In genomic region chr1:239550178-239550577, GRCh38 we compare ENCODE assay signal across 18 cellular contexts.
DNase-seq lines count a peak whose midpoint lies in the region; ATAC-seq and TF ChIP-seq lines count a peak whose summit lies in the region.
"Had no signal": no experiment of that assay in that cellular context is flagged by ENCODE, and none has a peak within 500 bp of the region (broad histone marks: within the 10 kb centered on the region; RNA-seq: fewer than 3 reads in every experiment).

No MANE protein-coding gene starts in this region.

- WGBS in mammary epithelial cell (ENCODE audit: low coverage, missing lambda C conversion rate), result 96% methylated on average over 2 of the region's 2 CpGs
- 95 to 100% methylated on average over 1 to 2 of the region's 2 CpGs for WGBS in gastroesophageal sphincter (ENCODE audit: low coverage in 1 of 2), 2 donors

- H2AFZ ChIP-seq in ACC112 (ENCODE audit: low read length, unreplicated experiment) (no peak overlapping the region), mammary epithelial cell (ENCODE audit: low read depth, low read length) (no peak overlapping the region)

- TF ChIP-seq CTCF in mammary epithelial cell (conservative IDR thresholded peaks at IDR 0.05 in 1 of 2, IDR thresholded peaks at IDR 0.05 in 1 of 2; ENCODE audit: extremely low read depth in 1 of 2, insufficient read depth in 1 of 2, low read depth in 1 of 2, low read length in 2 of 2) (no peak), gastroesophageal sphincter (IDR thresholded peaks at IDR 0.05) (no peak)

- CTCF ChIA-PET in mammary epithelial cell (lab: Charles Lee; ENCODE audit: low non-redundant PET), result no interaction called here

- H3K36me3 ChIP-seq in ACC112 (ENCODE audit: insufficient read depth, low read length), result no peaks in the 10 kb centered on the region
- no peaks in the 10 kb centered on the region for H3K36me3 ChIP-seq in mammary epithelial cell (ENCODE audit: insufficient read depth, low read length)
- no peaks in the 10 kb centered on the region for H3K36me3 ChIP-seq in gastroesophageal sphincter
- H3K36me3 ChIP-seq: BLaER1 treated with 17β-estradiol and CSF1 and Interleukin-3, amounts not matched to agents 10 nM and 100 nM; HAP-1 had no signal

- H3K4me3 ChIP-seq in ACC112 (ENCODE audit: low read depth, low read length), result no peak overlapping the region
- no peak overlapping the region for H3K4me3 ChIP-seq in mammary epithelial cell (replicated peaks in 1 of 3; ENCODE audit: insufficient read depth in 1 of 3, low read depth in 2 of 3, low read length in 3 of 3)
- H3K4me3 ChIP-seq in gastroesophageal sphincter, result no peak overlapping the region
- H3K4me3 ChIP-seq: A549; BLaER1 treated with 17β-estradiol and CSF1 and Interleukin-3, amounts not matched to agents 10 nM and 100 nM; HAP-1 had no signal

- dilution Hi-C loops in mammary epithelial cell (cut with HindIII; ENCODE audit: low sequenced_read_pairs), result no loop called here

- no peak for TF ChIP-seq POLR2A in gastroesophageal sphincter (IDR thresholded peaks at IDR 0.05)

- H3K4me2 ChIP-seq in mammary epithelial cell (ENCODE audit: insufficient read depth, low read depth, low read length), result no peak overlapping the region
- H3K4me2 ChIP-seq: A549; BLaER1 treated with 17β-estradiol and CSF1 and Interleukin-3, amounts not matched to agents 10 nM and 100 nM had no signal

- H3K4me1 ChIP-seq in ACC112 (ENCODE audit: control insufficient read depth, insufficient read depth, low read length, unreplicated experiment) (peaks cover 5% of the 10 kb centered on the region), mammary epithelial cell (ENCODE audit: insufficient read depth, low read length) (no peaks in the 10 kb centered on the region), gastroesophageal sphincter (peaks cover 0 to 32% (median 0%) of the 10 kb centered on the region in 3 donors)
- H3K4me1 ChIP-seq: A549; BLaER1 treated with 17β-estradiol and CSF1 and Interleukin-3, amounts not matched to agents 10 nM and 100 nM had no signal

- in situ Hi-C loops in mammary epithelial cell (cut with MboI; ENCODE audit: low sequenced_read_pairs in 2 of 2), result no loop called here

- H4K20me1 ChIP-seq in mammary epithelial cell (ENCODE audit: insufficient read depth, low read length), result no peaks in the 10 kb centered on the region
- H4K20me1 ChIP-seq: BLaER1 treated with 17β-estradiol and CSF1 and Interleukin-3, amounts not matched to agents 10 nM and 100 nM had no signal

- BruUV-seq in mammary epithelial cell (replicated peaks; lab: Mats Ljungman, UMichigan), result no TSS peak

- intact Hi-C loops in mammary epithelial cell (cut with micrococcal nuclease), result no loop called here

- no peak for TF ChIP-seq EP300 in gastroesophageal sphincter (IDR thresholded peaks at IDR 0.05)

- H3K79me2 ChIP-seq in ACC112 (ENCODE audit: control insufficient read depth, insufficient read depth, low read length, unreplicated experiment), result no peaks in the 10 kb centered on the region
- H3K79me2 ChIP-seq in mammary epithelial cell (ENCODE audit: insufficient read depth, low read length), result no peaks in the 10 kb centered on the region

- H3K27me3 ChIP-seq in ACC112 (ENCODE audit: insufficient read depth, low read length) (no peaks in the 10 kb centered on the region), mammary epithelial cell (ENCODE audit: insufficient read depth, low read length) (no peaks in the 10 kb centered on the region), gastroesophageal sphincter (no peaks in the 10 kb centered on the region)
- H3K27me3 ChIP-seq: BLaER1 treated with 17β-estradiol and CSF1 and Interleukin-3, amounts not matched to agents 10 nM and 100 nM had no signal

- H3K27ac ChIP-seq in ACC112 (ENCODE audit: low read depth, low read length) (peak overlapping the region; percentile 24; the same call in 1 of the 2 replicates), mammary epithelial cell (ENCODE audit: insufficient read depth, low read depth, low read length) (no peak overlapping the region), gastroesophageal sphincter (peak overlapping the region in 1 of 4 donors; percentile 20)
- H3K27ac ChIP-seq: A549; BLaER1 treated with 17β-estradiol and CSF1 and Interleukin-3, amounts not matched to agents 10 nM and 100 nM had no signal

- ATAC-seq in gastroesophageal sphincter (peak; percentile 34), GM18907 (IDR thresholded peaks at IDR 0.05; ENCODE audit: unreplicated experiment) (no peak)
- ATAC-seq: A549; CD8-positive, alpha-beta T cell had no signal

- DNase-seq in HS-5 (ENCODE audit: low read depth) (peak; percentile 9), mammary epithelial cell (peak; percentile 48), NCI-H446 treated with DMSO at 0.1 percent for 48 hours (lab: John Stamatoyannopoulos, UW) (no peak), DMS79 (lab: John Stamatoyannopoulos, UW) (no peak)
- DNase-seq in activated CD4-positive, alpha-beta T cell treated with anti-CD3 and anti-CD28 coated beads for 1 hour, result no peak
- DNase-seq: CD8-positive, alpha-beta T cell; DMS53; NCI-H1105 treated with DMSO at 0.1 percent for 48 hours; NCI-H1694; NCI-H2081 treated with DMSO at 0.1 percent for 48 hours; NCI-H510A treated with DMSO at 0.1 percent for 48 hours; SIG-M5 had no signal

- H3K9me3 ChIP-seq in mammary epithelial cell (replicated peaks; ENCODE audit: insufficient read depth, low read length), result no peaks in the 10 kb centered on the region
- H3K9me3 ChIP-seq in gastroesophageal sphincter, result no peaks in the 10 kb centered on the region
- H3K9me3 ChIP-seq: A549, HAP-1 had no signal

- no peak overlapping the region for H3K9ac ChIP-seq in mammary epithelial cell (ENCODE audit: insufficient read depth, low read length)
- H3K9ac ChIP-seq: BLaER1 treated with 17β-estradiol and CSF1 and Interleukin-3, amounts not matched to agents 10 nM and 100 nM had no signal

Comparison
In these comparisons a context has a peak if more than half of its experiments do, and no peak if none do; other contexts are left out.
1. DNase-seq: peak in HS-5 (single experiment) and mammary epithelial cell (single experiment); none in NCI-H446 treated with DMSO at 0.1 percent for 48 hours (single experiment), activated CD4-positive, alpha-beta T cell treated with anti-CD3 and anti-CD28 coated beads for 1 hour (single experiment) and DMS79 (single experiment).